Comparison of ENCODE assay signal across 12 cellular contexts in genomic region chr6:163637524-163637923, GRCh38.
A peak's percentile ranks its signal among the peaks of the same experiment; 100 is the strongest.
DNase-seq lines count a peak whose midpoint lies in the region; ATAC-seq, FAIRE-seq and TF ChIP-seq lines count a peak whose summit lies in the region.
"Had no signal": no experiment of that assay in that cellular context is flagged by ENCODE, and none has a peak within 500 bp of the region (broad histone marks: within the 10 kb centered on the region; RNA-seq: fewer than 3 reads in every experiment).

No MANE protein-coding gene starts in this region.

- H3K27ac ChIP-seq in H1 (ENCODE audit: low read depth, low read length) = no peak overlapping the region

- peak; percentile 89 for ATAC-seq in GM18870 (IDR thresholded peaks at IDR 0.05; ENCODE audit: unreplicated experiment)
- ATAC-seq in GM21529 (IDR thresholded peaks at IDR 0.05; ENCODE audit: unreplicated experiment) = peak; percentile 90
- ATAC-seq in HG03060 (IDR thresholded peaks at IDR 0.05; ENCODE audit: low read depth, unreplicated experiment) = peak; percentile 76
- ATAC-seq in HG03097 (IDR thresholded peaks at IDR 0.05; ENCODE audit: low FRiP score, unreplicated experiment) = no peak
- ATAC-seq: activated naive CD8-positive, alpha-beta T cell treated with anti-CD3 and anti-CD28 coated beads, Interleukin-2, amount 50 U/mL, for 24 hours; CD8-positive, alpha-beta T cell had no signal

- no peaks in the 10 kb centered on the region for H3K36me3 ChIP-seq in H1 (ENCODE audit: control insufficient read depth in 2 of 4, insufficient read depth in 4 of 4, low read length in 3 of 4)

- H3K18ac ChIP-seq in H1 (ENCODE audit: extremely low read depth, low read length) = no peak overlapping the region

- H3K14ac ChIP-seq in H1 (ENCODE audit: insufficient read length) = no peak overlapping the region

- no peak overlapping the region for H3K4me2 ChIP-seq in H1 (ENCODE audit: insufficient read depth in 1 of 2, low read depth in 2 of 2, low read length in 2 of 2)

- H4K20me1 ChIP-seq in H1 (replicated peaks in 1 of 2; ENCODE audit: control insufficient read depth in 1 of 2, insufficient read depth in 2 of 2, low read length in 2 of 2) = peaks cover 0 to 2% of the 10 kb centered on the region in 2 experiments

- H3K4me3 Mint-ChIP-seq in MCF 10A (ENCODE audit: unreplicated experiment) = no peak overlapping the region
- H3K4me3 Mint-ChIP-seq: activated naive CD8-positive, alpha-beta T cell treated with anti-CD3 and anti-CD28 coated beads, Interleukin-2, amount 50 U/mL, for 24 hours; CD8-positive, alpha-beta T cell had no signal

- no peak overlapping the region for H3K27ac Mint-ChIP-seq in MCF 10A (ENCODE audit: low read depth, unreplicated experiment)
- H3K27ac Mint-ChIP-seq: activated naive CD8-positive, alpha-beta T cell treated with anti-CD3 and anti-CD28 coated beads, Interleukin-2, amount 50 U/mL, for 24 hours; CD8-positive, alpha-beta T cell had no signal

- no peak overlapping the region for H2BK5ac ChIP-seq in H1 (ENCODE audit: low read depth, low read length)

- H3K9ac ChIP-seq in H1 (replicated peaks in 1 of 4; ENCODE audit: extremely low read depth in 1 of 4, low read depth in 3 of 4, low read length in 3 of 4) = no peak overlapping the region

- no peak overlapping the region for H3K4me3 ChIP-seq in H1 (ENCODE audit: extremely low read depth in 1 of 4, insufficient read depth in 2 of 4, low read depth in 3 of 4, low read length in 4 of 4)

- no peak overlapping the region for H2AFZ ChIP-seq in H1 (ENCODE audit: low read length)

- POLR2A ChIA-PET in H1 (lab: Charles Lee; ENCODE audit: partially characterized antibody) = no interaction called here
- POLR2A ChIA-PET in MCF 10A (lab: Yijun Ruan, JAX) = no interaction called here

- TF ChIP-seq CTCF in H1 (IDR thresholded peaks at IDR 0.05; ENCODE audit: control extremely low read depth in 1 of 3, insufficient read depth in 1 of 3, low read depth in 1 of 3, low read length in 3 of 3) (no peak), MCF 10A (IDR thresholded peaks at IDR 0.05; ENCODE audit: unreplicated experiment) (no peak)

- H2BK12ac ChIP-seq in H1 (ENCODE audit: low read depth, low read length) = no peak overlapping the region

- no peak overlapping the region for H3K56ac ChIP-seq in H1 (replicated peaks; ENCODE audit: insufficient read length, low read depth, low read length)

- H3K27me3 Mint-ChIP-seq in MCF 10A (ENCODE audit: insufficient read depth, unreplicated experiment) = no peaks in the 10 kb centered on the region

- TF ChIP-seq EP300 in H1 (IDR thresholded peaks at IDR 0.05; ENCODE audit: borderline replicate concordance in 1 of 2, low read depth in 2 of 2, low read length in 2 of 2) = no peak

- WGBS in H1 (ENCODE audit: extremely low coverage in 1 of 2, insufficient coverage in 1 of 2, insufficient read length in 1 of 2, insufficient replicate concordance in 2 of 2, low coverage in 1 of 2, low lambda C conversion rate in 2 of 2, missing lambda C conversion rate in 1 of 2), 2 experiments = 77% methylated on average over 3 of the region's 3 CpGs; no CpG with 5 or more reads in 1 of the 2 experiments

- no peak for TF ChIP-seq RAD21 in H1 (IDR thresholded peaks at IDR 0.05 in 1 of 2, conservative IDR thresholded peaks at IDR 0.05 in 1 of 2; ENCODE audit: low read depth in 2 of 2, low read length in 2 of 2)

- no peak overlapping the region for H4K91ac ChIP-seq in H1 (replicated peaks; ENCODE audit: insufficient read length, low read length)

- CTCF ChIA-PET in H1 (lab: Charles Lee; ENCODE audit: partially characterized antibody) (no interaction called here), MCF 10A (lab: Yijun Ruan, JAX) (no interaction called here)

- H3K79me2 ChIP-seq in H1 (ENCODE audit: control insufficient read depth in 1 of 2, insufficient read depth in 2 of 2, low read length in 2 of 2) = no peaks in the 10 kb centered on the region; a peak in 1 of 4 replicates

- H4K8ac ChIP-seq in H1 (ENCODE audit: extremely low read depth, insufficient read depth, low read length) = no peak overlapping the region

- H3K9me3 ChIP-seq in H1 (ENCODE audit: insufficient read depth in 2 of 2, low read depth in 1 of 2, low read length in 1 of 2) = 0 out of 4 replicates have a peak, but pooled peaks cover 0 to 3% of the 10 kb centered on the region in 2 experiments

- peaks cover 5 to 20% (median 13%) of the 10 kb centered on the region in 4 experiments for H3K4me1 ChIP-seq in H1 (replicated peaks in 1 of 4; ENCODE audit: control insufficient read depth in 3 of 4, insufficient read depth in 4 of 4, low read length in 3 of 4)

- no peak overlapping the region for H2BK120ac ChIP-seq in H1 (replicated peaks; ENCODE audit: low read depth, low read length)

- H3K79me1 ChIP-seq in H1 (ENCODE audit: low read depth, low read length) = no peaks in the 10 kb centered on the region

- DNase-seq in H1 (ENCODE audit: low read depth in 1 of 2, low spot score in 2 of 2) (no peak), MCF 10A (ENCODE audit: unreplicated experiment) (no peak), AG08395 (ENCODE audit: low spot score) (no peak), RPMI8226 (no peak)
- DNase-seq: activated naive CD8-positive, alpha-beta T cell treated with anti-CD3 and anti-CD28 coated beads, Interleukin-2, amount 50 U/mL, for 24 hours; CD8-positive, alpha-beta T cell; mesenchymal stem cell; NCI-H524 had no signal

- BruUV-seq in MCF 10A (replicated peaks; lab: Mats Ljungman, UMichigan) = no TSS peak

- H4K5ac ChIP-seq in H1 (ENCODE audit: insufficient read length, low read depth, low read length) = no peak overlapping the region

- H3K23me2 ChIP-seq in H1 (ENCODE audit: low read depth, low read length) = peaks cover 3% of the 10 kb centered on the region; the same call in 1 of the 2 replicates

- no peaks in the 10 kb centered on the region for H3K27me3 ChIP-seq in H1 (replicated peaks in 1 of 4; ENCODE audit: control insufficient read depth in 3 of 4, extremely low read depth in 1 of 4, insufficient read depth in 3 of 4, low read length in 3 of 4)

- H2BK15ac ChIP-seq in H1 (ENCODE audit: low read length) = no peak overlapping the region

- H3K36me3 Mint-ChIP-seq in MCF 10A (ENCODE audit: insufficient read depth, unreplicated experiment) = no peaks in the 10 kb centered on the region
- H3K36me3 Mint-ChIP-seq: CD8-positive, alpha-beta T cell had no signal

- intact Hi-C loops in MCF 10A (cut with micrococcal nuclease) = no loop called here

- no peak for TF ChIP-seq POLR2A in H1 (IDR thresholded peaks at IDR 0.05; ENCODE audit: control extremely low read depth in 1 of 2, low read depth in 2 of 2, low read length in 2 of 2)

- H3K4me1 Mint-ChIP-seq in MCF 10A (ENCODE audit: insufficient read depth, unreplicated experiment) = no peaks in the 10 kb centered on the region
- H3K4me1 Mint-ChIP-seq: activated naive CD8-positive, alpha-beta T cell treated with anti-CD3 and anti-CD28 coated beads, Interleukin-2, amount 50 U/mL, for 24 hours had no signal

- H3K9me3 Mint-ChIP-seq in MCF 10A (ENCODE audit: unreplicated experiment) = no peaks in the 10 kb centered on the region
- H3K9me3 Mint-ChIP-seq: activated naive CD8-positive, alpha-beta T cell treated with anti-CD3 and anti-CD28 coated beads, Interleukin-2, amount 50 U/mL, for 24 hours; CD8-positive, alpha-beta T cell had no signal

- H3K4ac ChIP-seq in H1 (replicated peaks; ENCODE audit: insufficient read length, low read depth, low read length) = no peak overlapping the region

- no peak for FAIRE-seq in H1 (lab: Jason Lieb, UNC)

- H2BK20ac ChIP-seq in H1 (ENCODE audit: low read length) = 0 out of 2 replicates have a peak overlapping the region, but pooled peaks have one; percentile 41

- H3K23ac ChIP-seq in H1 (ENCODE audit: insufficient read length) = no peak overlapping the region

- no peak overlapping the region for H2AK5ac ChIP-seq in H1 (ENCODE audit: low read depth, low read length)
